ENCODE assay signal across 8 cellular contexts in the genomic region with DNA sequence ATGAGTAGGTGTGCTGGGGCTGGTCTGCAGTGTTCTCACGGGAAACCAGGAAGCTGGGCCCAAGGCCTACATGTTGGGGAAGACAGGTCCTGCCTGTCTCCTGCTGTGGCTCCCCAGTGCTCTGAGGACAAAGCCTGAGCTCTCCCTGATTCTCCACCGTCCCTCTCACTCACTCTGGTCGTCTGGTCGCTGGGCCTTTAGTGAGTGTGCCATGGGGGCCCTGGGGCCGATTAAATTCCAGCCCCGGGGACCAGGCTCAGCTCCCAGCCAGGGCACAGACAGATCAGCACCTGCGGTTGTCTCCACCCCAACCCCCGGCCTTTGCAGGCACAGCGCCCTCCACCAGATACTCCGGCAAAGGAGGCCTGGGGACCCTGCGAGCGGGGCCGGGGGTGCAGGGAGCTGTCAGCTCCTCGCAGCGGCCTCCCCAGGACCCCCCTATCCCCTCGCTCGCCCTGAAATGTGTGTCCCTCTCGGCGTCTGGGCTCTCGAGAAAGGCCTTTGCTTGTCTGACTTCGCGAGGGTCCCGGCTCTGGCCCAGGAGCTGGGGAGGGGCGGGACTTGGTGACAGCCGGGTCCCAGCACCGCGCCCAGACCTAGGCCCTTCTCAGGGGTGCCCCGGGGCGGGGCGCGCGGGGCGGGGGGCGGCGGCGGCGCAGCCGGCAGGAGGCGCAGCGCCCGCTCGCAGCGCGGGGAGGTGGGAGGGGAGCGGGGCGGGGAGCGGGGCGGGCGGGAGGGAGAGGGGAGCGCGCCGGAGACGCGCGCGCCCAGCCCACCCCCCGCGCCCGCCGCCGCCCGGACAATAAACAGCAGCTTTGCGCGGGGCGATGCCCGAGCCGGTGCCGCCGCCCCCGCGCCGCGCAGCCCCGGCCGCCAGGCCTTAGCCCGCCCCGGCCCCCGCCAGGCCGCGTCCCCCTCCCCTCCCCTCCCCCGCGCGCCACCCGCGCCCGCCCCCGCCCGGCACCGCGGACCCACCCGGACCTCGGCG. TPM values are rescaled to one million over a fixed set of nuclear protein-coding genes. Genes with fewer than 3 reads are reported as not detected.
DNase-seq lines count a peak whose midpoint lies in the region; ATAC-seq and TF ChIP-seq lines count a peak whose summit lies in the region.

A gene with protein sequence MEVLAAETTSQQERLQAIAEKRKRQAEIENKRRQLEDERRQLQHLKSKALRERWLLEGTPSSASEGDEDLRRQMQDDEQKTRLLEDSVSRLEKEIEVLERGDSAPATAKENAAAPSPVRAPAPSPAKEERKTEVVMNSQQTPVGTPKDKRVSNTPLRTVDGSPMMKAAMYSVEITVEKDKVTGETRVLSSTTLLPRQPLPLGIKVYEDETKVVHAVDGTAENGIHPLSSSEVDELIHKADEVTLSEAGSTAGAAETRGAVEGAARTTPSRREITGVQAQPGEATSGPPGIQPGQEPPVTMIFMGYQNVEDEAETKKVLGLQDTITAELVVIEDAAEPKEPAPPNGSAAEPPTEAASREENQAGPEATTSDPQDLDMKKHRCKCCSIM (plus strand): TSS at position 782 of the 988 bp plus-strand sequence. CDS start 212 bp downstream, outside the sequence.

- TF ChIP-seq RAD21 in SK-N-SH (IDR thresholded peaks at IDR 0.05; ENCODE audit: low read length): no peak

- H3K27ac ChIP-seq in SK-N-SH (ENCODE audit: low read depth in 2 of 2, low read length in 1 of 2): peak within 1 kb of the TSS in 1 of 2 experiments; percentile 58; a peak in 1 of 4 replicates
- H3K27ac ChIP-seq in heart left ventricle: peak within 1 kb of the TSS; percentile 61 to 96 (median 88)
- peak within 1 kb of the TSS; percentile 50 for H3K27ac ChIP-seq in psoas muscle

- H3K9ac ChIP-seq in SK-N-SH: peak within 1 kb of the TSS; percentile 44

- TF ChIP-seq POLR2A in heart left ventricle (IDR thresholded peaks at IDR 0.05): no peak

- ATAC-seq in heart left ventricle (peak in 3 of 4 donors; percentile 8 to 15 (median 9)), psoas muscle (no peak), HG02870 (IDR thresholded peaks at IDR 0.05; ENCODE audit: unreplicated experiment) (no peak), GM19455 (IDR thresholded peaks at IDR 0.05; ENCODE audit: unreplicated experiment) (no peak)
- no peak for ATAC-seq in stimulated activated memory B cell treated with anti-CD40 and anti-IgM and Interleukin-4, amounts not matched to agents 10 μg/mL and 1 μg/mL and 100 μg/mL, for 72 hours

- peaks cover 1% of the 10 kb centered on the region for H3K36me3 Mint-ChIP-seq in stimulated activated memory B cell treated with anti-CD40 and anti-IgM and Interleukin-4, amounts not matched to agents 10 μg/mL and 1 μg/mL and 100 μg/mL, for 72 hours

- no peaks in the 10 kb centered on the region for H3K9me2 ChIP-seq in SK-N-SH

- H3K36me3 ChIP-seq in SK-N-SH (replicated peaks in 1 of 2; ENCODE audit: control insufficient read depth in 1 of 2, insufficient read depth in 2 of 2, low read length in 1 of 2) (no peaks in the 10 kb centered on the region), heart left ventricle (no peaks in the 10 kb centered on the region), psoas muscle (ENCODE audit: insufficient read depth in 1 of 2, low read depth in 1 of 2) (no peaks in the 10 kb centered on the region)

- CTCF ChIA-PET in SK-N-SH (lab: Yijun Ruan, JAX): interaction anchor here (0.7 to 2.8 kb wide), 15 partner anchors 9 to 198 kb away, joined by 3 to 12 read pairs (median 5); a partner anchor contains a TSS

- H4K20me1 ChIP-seq in SK-N-SH (ENCODE audit: insufficient read depth): no peaks in the 10 kb centered on the region

- H3F3A ChIP-seq in SK-N-SH (replicated peaks; ENCODE audit: insufficient read depth): peaks cover 18% of the 10 kb centered on the region

- no peaks in the 10 kb centered on the region for H3K79me2 ChIP-seq in SK-N-SH (ENCODE audit: insufficient read depth)

- H3K4me1 ChIP-seq in SK-N-SH (ENCODE audit: control insufficient read depth in 1 of 2, insufficient read depth in 2 of 2, low read depth in 1 of 2, low read length in 1 of 2) (peaks cover 0 to 27% of the 10 kb centered on the region in 2 experiments; a peak in 1 of 4 replicates), heart left ventricle (peaks cover 0 to 42% (median 8%) of the 10 kb centered on the region in 12 donors), psoas muscle (no peaks in the 10 kb centered on the region)

- peak; percentile 65 for DNase-seq in GM03348 (ENCODE audit: low spot score)
- peak; percentile 90 for DNase-seq in SK-N-SH
- peak in 4 of 5 donors; percentile 47 to 75 (median 49) for DNase-seq in heart left ventricle
- peak in 1 of 2 donors; percentile 51 for DNase-seq in psoas muscle
- DNase-seq in activated naive CD4-positive, alpha-beta T cell treated with Interleukin-2 at 50 U/mL for 16 hours: no peak

- H3K27me3 Mint-ChIP-seq in stimulated activated memory B cell treated with anti-CD40 and anti-IgM and Interleukin-4, amounts not matched to agents 10 μg/mL and 1 μg/mL and 100 μg/mL, for 72 hours: peaks cover 58% of the 10 kb centered on the region

- peaks cover 4% of the 10 kb centered on the region for H3K4me1 Mint-ChIP-seq in stimulated activated memory B cell treated with anti-CD40 and anti-IgM and Interleukin-4, amounts not matched to agents 10 μg/mL and 1 μg/mL and 100 μg/mL, for 72 hours

- peak within 1 kb of the TSS; percentile 90; the same call in 1 of the 2 replicates for H2AFZ ChIP-seq in SK-N-SH (ENCODE audit: low read depth)

- no peaks in the 10 kb centered on the region for H3K9me3 ChIP-seq in SK-N-SH
- H3K9me3 ChIP-seq in heart left ventricle: peaks cover 0 to 9% (median 0%) of the 10 kb centered on the region in 12 donors
- no peaks in the 10 kb centered on the region for H3K9me3 ChIP-seq in psoas muscle

- H3K4me2 ChIP-seq in SK-N-SH: peak within 1 kb of the TSS; percentile 89

- POLR2A ChIA-PET in SK-N-SH (lab: Yijun Ruan, JAX): interaction anchor here (0.7 to 1.0 kb wide), 3 partner anchors 10 to 40 kb away, joined by 3 read pairs; a partner anchor contains a TSS

- H3K4me3 Mint-ChIP-seq in stimulated activated memory B cell treated with anti-CD40 and anti-IgM and Interleukin-4, amounts not matched to agents 10 μg/mL and 1 μg/mL and 100 μg/mL, for 72 hours: no peak within 1 kb of the TSS

- H3K27me3 ChIP-seq in SK-N-SH (ENCODE audit: insufficient read depth): no peaks in the 10 kb centered on the region
- peaks cover 0 to 18% (median 0%) of the 10 kb centered on the region in 9 donors for H3K27me3 ChIP-seq in heart left ventricle
- H3K27me3 ChIP-seq in psoas muscle (ENCODE audit: insufficient read depth in 3 of 3, low read length in 2 of 3): peaks cover 0 to 51% (median 12%) of the 10 kb centered on the region in 3 donors

- H3K9me3 Mint-ChIP-seq in stimulated activated memory B cell treated with anti-CD40 and anti-IgM and Interleukin-4, amounts not matched to agents 10 μg/mL and 1 μg/mL and 100 μg/mL, for 72 hours: no peaks in the 10 kb centered on the region

- 40% methylated on average over 24 of the region's 93 CpGs for WGBS in SK-N-SH (ENCODE audit: low lambda C conversion rate)
- WGBS in heart left ventricle, 4 donors: 6 to 30% (median 17%) methylated on average over 18 to 84 of the region's 93 CpGs
- WGBS in psoas muscle, 3 donors: 8 to 29% (median 17%) methylated on average over 20 to 85 of the region's 93 CpGs

- H3K4me3 ChIP-seq in SK-N-SH (ENCODE audit: low read depth in 2 of 2, low read length in 1 of 2) (peak within 1 kb of the TSS; percentile 68 to 73), heart left ventricle (peak within 1 kb of the TSS; percentile 47 to 97 (median 77)), psoas muscle (peak within 1 kb of the TSS; percentile 63)

- intact Hi-C loops in heart left ventricle (cut with DNase I): loop anchor here in 1 of 10 donors (1.0 kb wide), 1 partner anchor 43 kb away; no protein-coding TSS in a partner anchor
- intact Hi-C loops in psoas muscle (cut with DNase I): no loop called here

- TF ChIP-seq CTCF in SK-N-SH (IDR thresholded peaks at IDR 0.05) (peak; percentile 38), heart left ventricle (IDR thresholded peaks at IDR 0.05) (peak in 8 of 12 donors; percentile 15 to 54 (median 39)), psoas muscle (IDR thresholded peaks at IDR 0.05) (peak; percentile 21)

- TF ChIP-seq EP300 in SK-N-SH (IDR thresholded peaks at IDR 0.05; ENCODE audit: borderline replicate concordance in 1 of 2, low read depth in 1 of 2, low read length in 1 of 2): no peak

- H3K27ac Mint-ChIP-seq in stimulated activated memory B cell treated with anti-CD40 and anti-IgM and Interleukin-4, amounts not matched to agents 10 μg/mL and 1 μg/mL and 100 μg/mL, for 72 hours: no peak within 1 kb of the TSS

TF ChIP-seq in SK-N-SH, 30 proteins besides CTCF, POLR2A, EP300 and RAD21:
- no peak for TF ChIP-seq RCOR1 (IDR thresholded peaks at IDR 0.05; ENCODE audit: low read length)

RNA-seq across cellular contexts. Expression of the gene that starts here (rescaled TPM):
- polyA plus RNA-seq in SK-N-SH (2012; rRNA removed) (6.2 and 15.6 TPM in 2 replicates), heart left ventricle (10 to 100 TPM; 15.7 to 23.8 TPM), psoas muscle (1 to 10 TPM; 4.9 to 9.6 (median 6.8) TPM)
- polyA plus RNA-seq in SK-N-SH (2012; cell fraction: cytosol; rRNA removed): 7.7 and 9.4 TPM in 2 replicates
- 14.9 and 18.0 TPM in 2 replicates for polyA plus RNA-seq in SK-N-SH (2012; cell fraction: nucleus; rRNA removed)
- total RNA-seq in heart left ventricle (10 to 100 TPM; 13.5 to 42.3 (median 23.3) TPM), psoas muscle (10 to 100 TPM in 2 of 4 donors, 1 to 10 TPM in 2; 9.3 to 17.9 (median 10.9) TPM)

Comparison
In these comparisons a context has a peak if more than half of its experiments do, and no peak if none do; other contexts are left out.
1. ATAC-seq: peak in heart left ventricle (3 of 4); none in psoas muscle (0 of 4), HG02870 (single experiment), stimulated activated memory B cell treated with anti-CD40 and anti-IgM and Interleukin-4, amounts not matched to agents 10 μg/mL and 1 μg/mL and 100 μg/mL, for 72 hours (single experiment) and GM19455 (single experiment).
2. Peak in every context shown above with its lines, with median percentiles within 50 percentile points of each other: H3K4me3 ChIP-seq and CTCF ChIP-seq.